Comparison of ENCODE assay signal across 12 cellular contexts in the genomic region with DNA sequence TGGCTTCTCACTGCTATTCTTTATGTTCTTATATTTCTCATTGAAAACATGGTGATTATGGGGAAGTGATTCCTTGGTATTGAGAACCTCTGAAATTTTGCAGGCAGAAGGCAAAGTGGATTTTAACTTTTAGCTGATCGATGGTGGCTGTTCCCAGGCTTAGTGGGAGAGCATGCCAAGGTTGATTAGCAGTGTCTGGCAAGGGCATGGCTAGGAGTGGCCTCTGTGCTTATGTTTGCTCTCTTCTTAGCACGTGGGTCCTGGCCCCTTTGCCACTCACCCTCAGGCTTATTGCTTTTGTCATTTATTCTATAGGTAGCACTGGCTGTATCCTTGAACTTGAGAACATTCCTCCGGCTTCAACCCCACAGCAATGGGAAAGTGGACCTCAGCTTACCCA.
"Had no signal": no experiment of that assay in that cellular context is flagged by ENCODE, and none has a peak within 500 bp of the region (broad histone marks: within the 10 kb centered on the region; RNA-seq: fewer than 3 reads in every experiment).

No MANE protein-coding gene starts in this region.

- DNase-seq: activated CD4-positive, alpha-beta T cell treated with anti-CD3 and anti-CD28 coated beads, Interleukin-2, amount 50 U/mL, for 1 hour; activated gamma-delta T cell; effector CD4-positive, alpha-beta T cell; lower lobe of right lung; midbrain; pancreas; stimulated activated CD4-positive, alpha-beta T cell treated with anti-CD3 and anti-CD28 coated beads, Interleukin-4, amount 100 ng/mL, for 1 hour; testis; upper lobe of left lung had no signal

- H3K9me3 Mint-ChIP-seq: activated naive CD4-positive, alpha-beta T cell treated with anti-CD3 and anti-CD28 coated beads, Interleukin-2, amount 50 U/mL, for 24 hours had no signal

- H3K27me3 Mint-ChIP-seq: activated naive CD4-positive, alpha-beta T cell treated with anti-CD3 and anti-CD28 coated beads, Interleukin-2, amount 50 U/mL, for 24 hours had no signal

- ATAC-seq: activated CD4-positive, CD25-positive, alpha-beta regulatory T cell treated with anti-CD3 and anti-CD28 coated beads, Interleukin-2, amount 50 U/mL, for 24 hours; lower lobe of right lung; pancreas; sciatic nerve had no signal

- H3K27ac Mint-ChIP-seq: activated naive CD4-positive, alpha-beta T cell treated with anti-CD3 and anti-CD28 coated beads, Interleukin-2, amount 50 U/mL, for 24 hours had no signal
